In genomic region chr5:44821164-44821563, GRCh38 we compare ENCODE assay signal across 27 cellular contexts. TPM values are rescaled to one million over a fixed set of nuclear protein-coding genes. Genes with fewer than 3 reads are reported as not detected.
DNase-seq lines count a peak whose midpoint lies in the region; ATAC-seq, FAIRE-seq and TF ChIP-seq lines count a peak whose summit lies in the region.
"Had no signal": no experiment of that assay in that cellular context is flagged by ENCODE, and none has a peak within 500 bp of the region (broad histone marks: within the 10 kb centered on the region; RNA-seq: fewer than 3 reads in every experiment).

No MANE protein-coding gene starts in this region.

- no peaks in the 10 kb centered on the region for H3K9me3 ChIP-seq in HepG2 (ENCODE audit: low read length)
- H3K9me3 ChIP-seq in right lobe of liver = no peaks in the 10 kb centered on the region
- H3K9me3 ChIP-seq in K562 (replicated peaks; ENCODE audit: control insufficient read depth, insufficient read depth, low read depth, low read length) = no peaks in the 10 kb centered on the region
- H3K9me3 ChIP-seq: HAP-1, MG63, SK-N-SH had no signal

- in situ Hi-C loops in HepG2 (cut with HindIII; ENCODE audit: extremely low pct_ligation_motif_present, low pct_unique_long_range_greater_than_20kb) = no loop called here
- in situ Hi-C loops in K562 (cut with MboI) = no loop called here

- H3K4me1 ChIP-seq in HepG2 (ENCODE audit: insufficient read depth, low read length) (no peaks in the 10 kb centered on the region), right lobe of liver (no peaks in the 10 kb centered on the region), K562 (replicated peaks in 1 of 2; ENCODE audit: control insufficient read depth in 2 of 2, insufficient read depth in 2 of 2, low read length in 2 of 2) (no peaks in the 10 kb centered on the region)

- H3K27me3 ChIP-seq in HepG2 (ENCODE audit: control insufficient read depth in 1 of 2, insufficient read depth in 2 of 2, low read length in 2 of 2) (no peaks in the 10 kb centered on the region), right lobe of liver (no peaks in the 10 kb centered on the region), K562 (ENCODE audit: control insufficient read depth in 2 of 2, insufficient read depth in 2 of 2, low read length in 2 of 2) (no peaks in the 10 kb centered on the region)
- H3K27me3 ChIP-seq: BLaER1 treated with 17β-estradiol and CSF1 and Interleukin-3, amounts not matched to agents 10 nM and 100 nM; MG63 had no signal

- POLR2A ChIA-PET in HepG2 (lab: Yijun Ruan, JAX) = no interaction called here
- POLR2A ChIA-PET in K562 (lab: Yijun Ruan, JAX) = no interaction called here

- H3K4me3 ChIP-seq in HepG2 (replicated peaks in 1 of 3; ENCODE audit: insufficient read depth in 1 of 3, low read depth in 2 of 3, low read length in 3 of 3) (no peak overlapping the region), right lobe of liver (no peak overlapping the region), K562 (no peak overlapping the region)
- H3K4me3 ChIP-seq: BLaER1 treated with 17β-estradiol and CSF1 and Interleukin-3, amounts not matched to agents 10 nM and 100 nM; HAP-1; MG63 had no signal

- no peak overlapping the region for H3K4me2 ChIP-seq in HepG2 (ENCODE audit: low read depth, low read length)
- H3K4me2 ChIP-seq in K562 (ENCODE audit: insufficient read depth, low read length) = no peak overlapping the region
- H3K4me2 ChIP-seq: BLaER1 treated with 17β-estradiol and CSF1 and Interleukin-3, amounts not matched to agents 10 nM and 100 nM; SK-N-SH had no signal

- DNase-seq in DMS53 (lab: John Stamatoyannopoulos, UW) = peak; percentile 1
- no peak for DNase-seq in DMS53 treated with DMSO at 0.1 percent for 48 hours (lab: John Stamatoyannopoulos, UW; ENCODE audit: unreplicated experiment)
- DNase-seq in HepG2 (ENCODE audit: low spot score) = no peak
- no peak for DNase-seq in right lobe of liver
- DNase-seq in K562 (ENCODE audit: extremely low read depth in 1 of 4, low spot score in 3 of 4) = peak in 2 of 4 experiments; percentile 22 to 34
- DNase-seq: 8988T; CD4-positive, alpha-beta memory T cell; COR-L47; GOT3; HFFc6; KG1; MG63; NCI-H1105 treated with DMSO at 0.1 percent for 48 hours; NCI-H146; NCI-H1930; NCI-H2107; NCI-H226; NCI-H510A; NCI-H69; NK-92 treated with Interleukin-12 subunit alpha and Interleukin-12 subunit beta, amount 100 ng/mL, for 24 hours; PC-3; SK-N-SH had no signal

- TF ChIP-seq EP300 in HepG2 (IDR thresholded peaks at IDR 0.05; ENCODE audit: low read depth in 2 of 2, low read length in 2 of 2) = no peak
- no peak for TF ChIP-seq EP300 in HepG2 (CRISPR knock-in tag; IDR thresholded peaks at IDR 0.05; ENCODE audit: borderline replicate concordance)
- no peak for TF ChIP-seq EP300 in K562 (IDR thresholded peaks at IDR 0.05; ENCODE audit: low read length)

- H3K9me1 ChIP-seq in K562 (ENCODE audit: control insufficient read depth, insufficient read depth, low read length) = no peaks in the 10 kb centered on the region

- CTCF ChIA-PET in HepG2 (lab: Yijun Ruan, JAX; ENCODE audit: low intra/inter-chr PET ratio, low total read pairs) = no interaction called here
- CTCF ChIA-PET in K562 (lab: Yijun Ruan, JAX; ENCODE audit: low intra/inter-chr PET ratio) = interaction anchor here (0.7 kb wide), 1 partner anchor 1917 kb away, joined by 7 read pairs; no protein-coding TSS in a partner anchor

- 100% methylated on average over 1 of the region's 1 CpG for WGBS in HepG2 (ENCODE audit: low lambda C conversion rate)
- WGBS in right lobe of liver (ENCODE audit: insufficient coverage, low coverage, low lambda C conversion rate, missing lambda C conversion rate) = no CpG with 5 or more reads among the region's 1 CpG
- 94% methylated on average over 1 of the region's 1 CpG for WGBS in K562 (ENCODE audit: insufficient coverage, low coverage, missing lambda C conversion rate)

- H4K20me1 ChIP-seq in HepG2 (ENCODE audit: insufficient read depth, low read length) (no peaks in the 10 kb centered on the region), K562 (replicated peaks; ENCODE audit: control insufficient read depth, insufficient read depth, low read length) (no peaks in the 10 kb centered on the region)

- H3K9ac ChIP-seq in HepG2 (ENCODE audit: insufficient read depth, low read depth, low read length) (no peak overlapping the region), K562 (ENCODE audit: insufficient read depth in 1 of 2, low read depth in 2 of 2, low read length in 2 of 2) (no peak overlapping the region)
- H3K9ac ChIP-seq: BLaER1 treated with 17β-estradiol and CSF1 and Interleukin-3, amounts not matched to agents 10 nM and 100 nM; SK-N-SH had no signal

- BruUV-seq in HepG2 (replicated peaks; lab: Mats Ljungman, UMichigan) (no TSS peak), K562 (replicated peaks; lab: Mats Ljungman, UMichigan) (no TSS peak)

- TF ChIP-seq CTCF in HepG2 (CRISPR knock-in tag; IDR thresholded peaks at IDR 0.05) (no peak), right lobe of liver (IDR thresholded peaks at IDR 0.05) (no peak), K562 (IDR thresholded peaks at IDR 0.05 in 2 of 3, conservative IDR thresholded peaks at IDR 0.05 in 1 of 3; ENCODE audit: insufficient read depth in 2 of 3, low read depth in 1 of 3, low read length in 3 of 3) (no peak)

- peak; percentile 33; the same call in 2 of the 3 replicates for ATAC-seq in HepG2
- no peak for ATAC-seq in right lobe of liver
- ATAC-seq in K562 = peak; percentile 61
- ATAC-seq in HG02759 (IDR thresholded peaks at IDR 0.05; ENCODE audit: unreplicated experiment) = no peak
- no peak for ATAC-seq in GM18502 (IDR thresholded peaks at IDR 0.05; ENCODE audit: poor library complexity, unreplicated experiment)
- ATAC-seq: PC-3 had no signal

- H3K27ac ChIP-seq in HepG2 (ENCODE audit: extremely low read length, insufficient read depth, low read length) (no peak overlapping the region), right lobe of liver (no peak overlapping the region), K562 (ENCODE audit: extremely low read depth, low read depth, low read length) (no peak overlapping the region)
- H3K27ac ChIP-seq: BLaER1 treated with 17β-estradiol and CSF1 and Interleukin-3, amounts not matched to agents 10 nM and 100 nM had no signal

- TF ChIP-seq POLR2A in HepG2 (IDR thresholded peaks at IDR 0.05; ENCODE audit: insufficient read depth in 1 of 2, low read depth in 2 of 2, low read length in 2 of 2) (no peak), right lobe of liver (IDR thresholded peaks at IDR 0.05) (no peak), K562 (conservative IDR thresholded peaks at IDR 0.05) (no peak)

- H3K79me2 ChIP-seq in HepG2 (ENCODE audit: insufficient read depth, low read length) = no peaks in the 10 kb centered on the region
- H3K79me2 ChIP-seq in K562 (ENCODE audit: control insufficient read depth, insufficient read depth, low read length) = peaks cover 17% of the 10 kb centered on the region; the same call in 2 of the 3 replicates

- TF ChIP-seq RAD21 in HepG2 (CRISPR knock-in tag; IDR thresholded peaks at IDR 0.05) = no peak
- no peak for TF ChIP-seq RAD21 in K562 (CRISPR knock-in tag; conservative IDR thresholded peaks at IDR 0.05 in 1 of 2, IDR thresholded peaks at IDR 0.05 in 1 of 2)

- no peak overlapping the region for H2AFZ ChIP-seq in HepG2 (ENCODE audit: low read length)
- no peak overlapping the region for H2AFZ ChIP-seq in K562 (ENCODE audit: low read depth, low read length)

- H3K36me3 ChIP-seq in HepG2 (replicated peaks in 1 of 2; ENCODE audit: control insufficient read depth in 1 of 2, insufficient read depth in 2 of 2, low read length in 2 of 2) = peaks cover 1 to 17% of the 10 kb centered on the region in 2 experiments; a peak in 3 of 5 replicates
- H3K36me3 ChIP-seq in right lobe of liver = peaks cover 0 to 33% (median 3%) of the 10 kb centered on the region in 4 donors
- H3K36me3 ChIP-seq in K562 (ENCODE audit: control insufficient read depth, insufficient read depth, low read length) = peaks cover 69% of the 10 kb centered on the region

- intact Hi-C loops in HepG2 (cut with micrococcal nuclease; ENCODE audit: unreplicated experiment) = no loop called here
- intact Hi-C loops in right lobe of liver (cut with DNase I) = no loop called here
- intact Hi-C loops in K562 (cut with micrococcal nuclease) = no loop called here

- FAIRE-seq in HepG2 (lab: Jason Lieb, UNC) (no peak), K562 (lab: Jason Lieb, UNC) (no peak)
- FAIRE-seq: HTR-8/SVneo had no signal

RNA-seq across cellular contexts. Expression of gene MRPS30, which starts 12.4 kb away (rescaled TPM):
- 67.4 and 67.6 TPM in 2 replicates for total RNA-seq in HepG2 (2016; rRNA removed; fragmentation: Illumina TruSeq; extraction: Trizol)
- total RNA-seq in HepG2 (2016; cell fraction: cytosol; rRNA removed; fragmentation: Illumina TruSeq; extraction: Trizol; ENCODE audit: low read depth) = 8.9 and 9.6 TPM in 2 replicates
- 64.4 and 65.1 TPM in 2 replicates for total RNA-seq in HepG2 (2016; cell fraction: insoluble cytoplasmic fraction; rRNA removed; fragmentation: Illumina TruSeq; extraction: Trizol)
- total RNA-seq in HepG2 (2016; cell fraction: membrane; rRNA removed; fragmentation: Illumina TruSeq; extraction: Trizol) = 19.2 and 26.3 TPM in 2 replicates
- total RNA-seq in HepG2 (2016; cell fraction: nucleus; rRNA removed; fragmentation: Illumina TruSeq; extraction: Trizol) = 46.8 and 55.1 TPM in 2 replicates
- 30.7 and 36.4 TPM in 2 replicates for polyA plus RNA-seq in HepG2 (2011; rRNA removed)
- 33.6 and 35.6 TPM in 2 replicates for polyA plus RNA-seq in HepG2 (2011; cell fraction: cytosol; rRNA removed)
- polyA plus RNA-seq in HepG2 (2011; cell fraction: nucleus; rRNA removed) = 26.6 and 27.3 TPM in 2 replicates
- polyA plus RNA-seq in HepG2 (2012) = 25.1 and 37.3 TPM in 2 replicates
- polyA plus RNA-seq in HepG2 (2016; cell fraction: cytosol; fragmentation: Illumina TruSeq; extraction: Trizol; ENCODE audit: low read depth) = 7.5 and 8.8 TPM in 2 replicates
- polyA plus RNA-seq in HepG2 (2016; cell fraction: insoluble cytoplasmic fraction; fragmentation: Illumina TruSeq; extraction: Trizol; ENCODE audit: low read depth) = 57.2 and 59.4 TPM in 2 replicates
- polyA plus RNA-seq in HepG2 (2016; cell fraction: membrane; fragmentation: Illumina TruSeq; extraction: Trizol; ENCODE audit: low read depth) = 11.9 and 18.5 TPM in 2 replicates
- 41.8 and 42.7 TPM in 2 replicates for polyA plus RNA-seq in HepG2 (2016; cell fraction: nucleus; fragmentation: Illumina TruSeq; extraction: Trizol; ENCODE audit: insufficient read depth, low read depth)
- 94.1 and 200 TPM in 2 replicates for polyA minus RNA-seq in HepG2 (2011; rRNA and poly(A)+ RNA removed; ENCODE audit: low replicate concordance)
- 54.7 and 57.5 TPM in 2 replicates for polyA minus RNA-seq in HepG2 (2011; cell fraction: cytosol; rRNA and poly(A)+ RNA removed)
- polyA minus RNA-seq in HepG2 (2011; cell fraction: nucleus; rRNA and poly(A)+ RNA removed) = 99.8 and 101 TPM in 2 replicates
- total RNA-seq in right lobe of liver = 10 to 100 TPM; 23.5 to 71.2 (median 28.8) TPM
- 41.2 and 92.2 TPM in 2 replicates for total RNA-seq in K562 (2011; cell fraction: chromatin; rRNA removed; ENCODE audit: low replicate concordance)
- total RNA-seq in K562 (2011; cell fraction: nucleolus; rRNA removed) = 59.2 and 71.8 TPM in 2 replicates
- total RNA-seq in K562 (2011; cell fraction: nucleoplasm; rRNA removed) = 70.7 and 99.9 TPM in 2 replicates
- total RNA-seq in K562 (2014; rRNA removed) = 145 and 181 TPM in 2 replicates
- total RNA-seq in K562 (2014; rRNA removed; fragmentation: Illumina TruSeq; extraction: Trizol) = 138 and 163 TPM in 2 replicates
- 113 and 114 TPM in 2 replicates for total RNA-seq in K562 (2015; rRNA removed; fragmentation: Illumina TruSeq; extraction: Trizol)
- 114 and 120 TPM in 2 replicates for total RNA-seq in K562 (2021)
- 89.4 and 129 TPM in 2 replicates for polyA plus RNA-seq in K562 (2011; rRNA removed)
- polyA plus RNA-seq in K562 (2011; cell fraction: cytosol; rRNA removed) = 73.5 and 141 TPM in 2 replicates
- polyA plus RNA-seq in K562 (2011; cell fraction: nucleus; rRNA removed) = 51.2 and 51.3 TPM in 2 replicates
- polyA plus RNA-seq in K562 (2012) = 76.4 and 82.7 TPM in 2 replicates
- polyA plus RNA-seq in K562 (2014; fragmentation: Illumina TruSeq; extraction: Trizol) = 133 and 134 TPM in 2 replicates
- polyA plus RNA-seq in K562 (2014; fragmentation: Nextera tagmentation; extraction: Ambion mirVana) = 10 to 100 TPM; 24.3 to 33.4 TPM
- 110 and 115 TPM in 2 replicates for polyA plus RNA-seq in K562 (2014; rRNA removed)
- polyA minus RNA-seq in K562 (2011; rRNA and poly(A)+ RNA removed) = 149 and 165 TPM in 2 replicates
- 86.6 and 87.7 TPM in 2 replicates for polyA minus RNA-seq in K562 (2011; cell fraction: cytosol; rRNA and poly(A)+ RNA removed)
- 140 and 213 TPM in 2 replicates for polyA minus RNA-seq in K562 (2011; cell fraction: nucleus; rRNA and poly(A)+ RNA removed)

Comparison
In these comparisons a context has a peak if more than half of its experiments do, and no peak if none do; other contexts are left out.
1. ATAC-seq: peak in HepG2 (single experiment) and K562 (single experiment); none in right lobe of liver (0 of 4), HG02759 (single experiment) and GM18502 (single experiment).